In the genomic region with DNA sequence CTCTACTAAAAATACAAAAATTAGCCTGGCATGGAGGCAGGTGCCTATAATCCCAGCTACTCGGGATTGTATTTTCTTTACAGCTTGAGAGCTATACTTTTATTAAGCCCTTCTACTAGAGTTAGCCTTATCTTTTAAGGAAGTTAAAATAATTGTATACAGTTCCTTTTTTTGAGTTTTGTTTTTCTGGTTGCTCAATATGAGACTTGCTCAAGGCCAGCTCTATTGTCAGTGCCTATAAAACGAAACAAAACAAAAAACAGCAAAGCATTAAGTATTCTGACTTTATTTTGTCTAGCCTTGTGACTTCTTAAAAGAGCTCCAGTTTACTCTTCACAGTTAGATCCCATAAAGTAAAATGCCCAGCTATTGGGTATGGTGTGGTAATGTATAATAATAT, we compare ENCODE assay signal across 10 cellular contexts. TPM values are rescaled to one million over a fixed set of nuclear protein-coding genes. Genes with fewer than 3 reads are reported as not detected.
A peak's percentile ranks its signal among the peaks of the same experiment; 100 is the strongest.
DNase-seq lines count a peak whose midpoint lies in the region; ATAC-seq, FAIRE-seq and TF ChIP-seq lines count a peak whose summit lies in the region.
"Had no signal": no experiment of that assay in that cellular context is flagged by ENCODE, and none has a peak within 500 bp of the region (broad histone marks: within the 10 kb centered on the region; RNA-seq: fewer than 3 reads in every experiment).

No MANE protein-coding gene starts in this region.

- H3K9ac ChIP-seq in HepG2 (ENCODE audit: insufficient read depth, low read depth, low read length): no peak overlapping the region

- CTCF ChIA-PET in HepG2 (lab: Yijun Ruan, JAX; ENCODE audit: low intra/inter-chr PET ratio, low total read pairs): no interaction called here

- intact Hi-C loops in right lobe of liver (cut with DNase I): no loop called here
- intact Hi-C loops in HepG2 (cut with micrococcal nuclease; ENCODE audit: unreplicated experiment): no loop called here

- H3K9me3 Mint-ChIP-seq in T-helper 2 cell treated with Interferon-gamma antibody and Interleukin-4, amounts not matched to agents 5 μg/mL and 100 μg/mL, for 36 hours: no peaks in the 10 kb centered on the region
- H3K9me3 Mint-ChIP-seq: central memory CD8-positive, alpha-beta T cell had no signal

- no peak overlapping the region for H3K4me3 ChIP-seq in right lobe of liver
- no peak overlapping the region for H3K4me3 ChIP-seq in HepG2 (replicated peaks in 1 of 3; ENCODE audit: insufficient read depth in 1 of 3, low read depth in 2 of 3, low read length in 3 of 3)
- H3K4me3 ChIP-seq in cardiac fibroblast (replicated peaks in 1 of 2; ENCODE audit: low read depth in 2 of 2, low read length in 2 of 2): no peak overlapping the region

- TF ChIP-seq CTCF in right lobe of liver (IDR thresholded peaks at IDR 0.05): no peak
- TF ChIP-seq CTCF in HepG2 (CRISPR knock-in tag; IDR thresholded peaks at IDR 0.05): no peak
- TF ChIP-seq CTCF in cardiac fibroblast (IDR thresholded peaks at IDR 0.05; ENCODE audit: low read depth, low read length): no peak

- H3K27me3 Mint-ChIP-seq in T-helper 2 cell treated with Interferon-gamma antibody and Interleukin-4, amounts not matched to agents 5 μg/mL and 100 μg/mL, for 36 hours (ENCODE audit: low read depth): no peaks in the 10 kb centered on the region
- H3K27me3 Mint-ChIP-seq: central memory CD8-positive, alpha-beta T cell had no signal

- DNase-seq in right lobe of liver: no peak
- no peak for DNase-seq in HepG2 (ENCODE audit: low spot score)
- peak; percentile 41 to 47 for DNase-seq in cardiac fibroblast (ENCODE audit: low read depth in 2 of 2)
- no peak for DNase-seq in HT-29 (ENCODE audit: low spot score)
- DNase-seq in SHP77 treated with DMSO at 0.1 percent for 48 hours (lab: John Stamatoyannopoulos, UW): no peak
- no peak for DNase-seq in T-helper 2 cell treated with Interferon-gamma antibody and Interleukin-4, amounts not matched to agents 5 μg/mL and 100 μg/mL, for 36 hours (ENCODE audit: low spot score)
- no peak for DNase-seq in GM03348 (ENCODE audit: low spot score)

- H3K79me2 ChIP-seq in HepG2 (ENCODE audit: insufficient read depth, low read length): peaks cover 83% of the 10 kb centered on the region

- H3K4me1 Mint-ChIP-seq in T-helper 2 cell treated with Interferon-gamma antibody and Interleukin-4, amounts not matched to agents 5 μg/mL and 100 μg/mL, for 36 hours (ENCODE audit: low read depth): peaks cover 10% of the 10 kb centered on the region

- H3K4me1 ChIP-seq in right lobe of liver (peaks cover 0 to 14% (median 0%) of the 10 kb centered on the region in 4 donors), HepG2 (ENCODE audit: insufficient read depth, low read length) (peaks cover 42% of the 10 kb centered on the region)

- WGBS in right lobe of liver (ENCODE audit: insufficient coverage, low coverage, low lambda C conversion rate, missing lambda C conversion rate): 41% methylated on average over 2 of the region's 2 CpGs
- 83% methylated on average over 2 of the region's 2 CpGs for WGBS in HepG2 (ENCODE audit: low lambda C conversion rate)

- ATAC-seq in right lobe of liver: peak; percentile 71 to 87 (median 80)
- ATAC-seq in HepG2: no peak
- ATAC-seq in HG03342 (IDR thresholded peaks at IDR 0.05; ENCODE audit: unreplicated experiment): peak; percentile 80

- BruUV-seq in HepG2 (replicated peaks; lab: Mats Ljungman, UMichigan): no TSS peak

- peaks cover 10% of the 10 kb centered on the region for H3K36me3 Mint-ChIP-seq in T-helper 2 cell treated with Interferon-gamma antibody and Interleukin-4, amounts not matched to agents 5 μg/mL and 100 μg/mL, for 36 hours (ENCODE audit: low read depth)

- H2AFZ ChIP-seq in HepG2 (ENCODE audit: low read length): no peak overlapping the region

- H3K27ac ChIP-seq in right lobe of liver (peak overlapping the region; percentile 5 to 50 (median 20)), HepG2 (ENCODE audit: extremely low read length, insufficient read depth, low read length) (no peak overlapping the region)

- TF ChIP-seq RAD21 in HepG2 (CRISPR knock-in tag; IDR thresholded peaks at IDR 0.05): no peak

- POLR2A ChIA-PET in HepG2 (lab: Yijun Ruan, JAX): interaction anchor here (1.3 to 2.0 kb wide), 2 partner anchors 11 to 17 kb away, joined by 3 to 16 read pairs; a partner anchor contains a TSS

- no peak overlapping the region for H3K27ac Mint-ChIP-seq in T-helper 2 cell treated with Interferon-gamma antibody and Interleukin-4, amounts not matched to agents 5 μg/mL and 100 μg/mL, for 36 hours

- in situ Hi-C loops in HepG2 (cut with HindIII; ENCODE audit: extremely low pct_ligation_motif_present, low pct_unique_long_range_greater_than_20kb): no loop called here

- FAIRE-seq in HepG2 (lab: Jason Lieb, UNC): no peak
- FAIRE-seq: A204.1 had no signal

- H3K36me3 ChIP-seq in right lobe of liver: no peaks in the 10 kb centered on the region
- peaks cover 1 to 2% of the 10 kb centered on the region in 2 experiments; a peak in 1 of 5 replicates for H3K36me3 ChIP-seq in HepG2 (replicated peaks in 1 of 2; ENCODE audit: control insufficient read depth in 1 of 2, insufficient read depth in 2 of 2, low read length in 2 of 2)

- H3K9me3 ChIP-seq in right lobe of liver (no peaks in the 10 kb centered on the region), HepG2 (ENCODE audit: low read length) (no peaks in the 10 kb centered on the region)

- TF ChIP-seq POLR2A in right lobe of liver (IDR thresholded peaks at IDR 0.05) (no peak), HepG2 (IDR thresholded peaks at IDR 0.05; ENCODE audit: insufficient read depth in 1 of 2, low read depth in 2 of 2, low read length in 2 of 2) (no peak)

- no peaks in the 10 kb centered on the region for H3K27me3 ChIP-seq in right lobe of liver
- H3K27me3 ChIP-seq in HepG2 (ENCODE audit: control insufficient read depth in 1 of 2, insufficient read depth in 2 of 2, low read length in 2 of 2): no peaks in the 10 kb centered on the region

- no peak overlapping the region for H3K4me3 Mint-ChIP-seq in T-helper 2 cell treated with Interferon-gamma antibody and Interleukin-4, amounts not matched to agents 5 μg/mL and 100 μg/mL, for 36 hours
- H3K4me3 Mint-ChIP-seq: central memory CD8-positive, alpha-beta T cell had no signal

- TF ChIP-seq EP300 in HepG2 (IDR thresholded peaks at IDR 0.05; ENCODE audit: low read depth in 2 of 2, low read length in 2 of 2) (no peak), HepG2 (CRISPR knock-in tag; IDR thresholded peaks at IDR 0.05; ENCODE audit: borderline replicate concordance) (no peak)

- no peak overlapping the region for H3K4me2 ChIP-seq in HepG2 (ENCODE audit: low read depth, low read length)

- no peaks in the 10 kb centered on the region; the same call in 1 of the 2 replicates for H4K20me1 ChIP-seq in HepG2 (ENCODE audit: insufficient read depth, low read length)

TF ChIP-seq in HepG2, 621 proteins besides CTCF, POLR2A, EP300 and RAD21 (continues in another document):
- TF ChIP-seq TGIF2 (CRISPR knock-in tag; IDR thresholded peaks at IDR 0.05) (no peak), ZNF883 (CRISPR knock-in tag; IDR thresholded peaks at IDR 0.05; ENCODE audit: not compliant biosample characterization) (no peak), SMAD1 (CRISPR knock-in tag; IDR thresholded peaks at IDR 0.05; ENCODE audit: borderline replicate concordance, low read depth) (no peak), SIX1 (CRISPR knock-in tag; IDR thresholded peaks at IDR 0.05; ENCODE audit: borderline replicate concordance) (no peak), ZNF891 (CRISPR knock-in tag; IDR thresholded peaks at IDR 0.05) (no peak), MED1 (CRISPR knock-in tag; IDR thresholded peaks at IDR 0.05) (no peak), ZNF607 (CRISPR knock-in tag; IDR thresholded peaks at IDR 0.05; ENCODE audit: borderline replicate concordance) (no peak), SP140L (CRISPR knock-in tag; IDR thresholded peaks at IDR 0.05; ENCODE audit: borderline replicate concordance) (no peak), PRPF4 (IDR thresholded peaks at IDR 0.05; ENCODE audit: low read depth, low read length, poor library complexity, severe bottlenecking) (no peak), ETV5 (CRISPR knock-in tag; IDR thresholded peaks at IDR 0.05; ENCODE audit: borderline replicate concordance) (no peak), TBL1XR1 (IDR thresholded peaks at IDR 0.05; ENCODE audit: borderline replicate concordance, low read length, partially characterized antibody) (no peak)
- TF ChIP-seq, protein P1, sequence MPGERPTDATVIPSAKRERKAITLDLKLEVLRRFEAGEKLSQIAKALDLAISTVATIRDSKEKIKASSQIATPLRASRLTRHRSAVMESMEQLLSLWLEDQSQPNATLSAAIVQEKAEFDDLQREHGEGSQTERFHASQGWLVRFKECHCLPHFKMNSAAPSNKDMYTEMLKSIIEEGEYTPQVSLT (CRISPR knock-in tag; IDR thresholded peaks at IDR 0.05; ENCODE audit: borderline replicate concordance, low read depth): no peak

RNA-seq across cellular contexts. Expression of a gene that starts 17.2 kb away (rescaled TPM):
- total RNA-seq in right lobe of liver (10 to 100 TPM; 13.6 to 16.6 (median 15.0) TPM), HepG2 (2016; rRNA removed; fragmentation: Illumina TruSeq; extraction: Trizol) (29.4 and 45.4 TPM in 2 replicates)
- 34.8 and 39.2 TPM in 2 replicates for total RNA-seq in HepG2 (2016; cell fraction: cytosol; rRNA removed; fragmentation: Illumina TruSeq; extraction: Trizol; ENCODE audit: low read depth)
- total RNA-seq in HepG2 (2016; cell fraction: insoluble cytoplasmic fraction; rRNA removed; fragmentation: Illumina TruSeq; extraction: Trizol): 34.6 and 44.6 TPM in 2 replicates
- total RNA-seq in HepG2 (2016; cell fraction: membrane; rRNA removed; fragmentation: Illumina TruSeq; extraction: Trizol): 19.9 and 20.3 TPM in 2 replicates
- total RNA-seq in HepG2 (2016; cell fraction: nucleus; rRNA removed; fragmentation: Illumina TruSeq; extraction: Trizol): 52.3 and 53.1 TPM in 2 replicates
- polyA plus RNA-seq in HepG2 (2011; rRNA removed): 14.0 and 17.0 TPM in 2 replicates
- 4.9 and 8.1 TPM in 2 replicates for polyA plus RNA-seq in HepG2 (2011; cell fraction: cytosol; rRNA removed)
- polyA plus RNA-seq in HepG2 (2011; cell fraction: nucleus; rRNA removed): 14.0 and 19.9 TPM in 2 replicates
- polyA plus RNA-seq in HepG2 (2012): 14.5 and 17.9 TPM in 2 replicates
- 0.43 and 0.73 TPM in 2 replicates for polyA plus RNA-seq in HepG2 (2016; cell fraction: cytosol; fragmentation: Illumina TruSeq; extraction: Trizol; ENCODE audit: low read depth)
- polyA plus RNA-seq in HepG2 (2016; cell fraction: insoluble cytoplasmic fraction; fragmentation: Illumina TruSeq; extraction: Trizol; ENCODE audit: low read depth): 30.5 and 33.8 TPM in 2 replicates
- 2.6 TPM in 2 replicates for polyA plus RNA-seq in HepG2 (2016; cell fraction: membrane; fragmentation: Illumina TruSeq; extraction: Trizol; ENCODE audit: low read depth)
- 59.6 and 69.2 TPM in 2 replicates for polyA plus RNA-seq in HepG2 (2016; cell fraction: nucleus; fragmentation: Illumina TruSeq; extraction: Trizol; ENCODE audit: insufficient read depth, low read depth)
- polyA minus RNA-seq in HepG2 (2011; rRNA and poly(A)+ RNA removed; ENCODE audit: low replicate concordance): 13.2 and 30.2 TPM in 2 replicates
- polyA minus RNA-seq in HepG2 (2011; cell fraction: cytosol; rRNA and poly(A)+ RNA removed): 28.5 and 42.5 TPM in 2 replicates
- 80.6 and 105 TPM in 2 replicates for polyA minus RNA-seq in HepG2 (2011; cell fraction: nucleus; rRNA and poly(A)+ RNA removed)
- 12.2 and 14.9 TPM in 2 replicates for total RNA-seq in HT-29 (2014; rRNA removed; shearing (Covaris generic))

Comparison
In these comparisons a context has a peak if more than half of its experiments do, and no peak if none do; other contexts are left out.
1. DNase-seq: peak in cardiac fibroblast (2 of 2); none in right lobe of liver (0 of 3), HepG2 (single experiment), HT-29 (single experiment), SHP77 treated with DMSO at 0.1 percent for 48 hours (single experiment), T-helper 2 cell treated with Interferon-gamma antibody and Interleukin-4, amounts not matched to agents 5 μg/mL and 100 μg/mL, for 36 hours (single experiment) and GM03348 (single experiment).